Comparison of ENCODE assay signal across 15 cellular contexts in genomic region chr6:16504608-16505007, GRCh38.
DNase-seq lines count a peak whose midpoint lies in the region; ATAC-seq and FAIRE-seq lines count a peak whose summit lies in the region.
"Had no signal": no experiment of that assay in that cellular context is flagged by ENCODE, and none has a peak within 500 bp of the region (broad histone marks: within the 10 kb centered on the region; RNA-seq: fewer than 3 reads in every experiment).

No MANE protein-coding gene starts in this region.

- no peak overlapping the region for H3K27ac ChIP-seq in CD4-positive, CD25-positive, alpha-beta regulatory T cell (ENCODE audit: insufficient read depth, low read length, poor library complexity, severe bottlenecking)
- H3K27ac ChIP-seq: psoas muscle had no signal

- no peak overlapping the region for H3K4me3 ChIP-seq in CD4-positive, CD25-positive, alpha-beta regulatory T cell (ENCODE audit: low read depth, low read length)
- H3K4me3 ChIP-seq: psoas muscle had no signal

- peak; percentile 99 for FAIRE-seq in GM19239 (lab: Jason Lieb, UNC)
- FAIRE-seq: endometrium, TTC549 had no signal

- peaks cover 5% of the 10 kb centered on the region for H3K36me3 ChIP-seq in CD4-positive, CD25-positive, alpha-beta regulatory T cell (ENCODE audit: control insufficient read depth, insufficient read depth, low read length)

- peaks cover 0 to 2% (median 0%) of the 10 kb centered on the region in 7 donors for H3K9me3 Mint-ChIP-seq in CD4-positive, CD25-positive, alpha-beta regulatory T cell
- H3K9me3 Mint-ChIP-seq in naive B cell = peaks cover 0 to 8% (median 3%) of the 10 kb centered on the region in 7 donors
- H3K9me3 Mint-ChIP-seq: activated naive CD4-positive, alpha-beta T cell treated with anti-CD3 and anti-CD28 coated beads, Interleukin-2, amount 50 U/mL, for 72 hours had no signal

- peaks cover 16% of the 10 kb centered on the region for H3K4me1 ChIP-seq in CD4-positive, CD25-positive, alpha-beta regulatory T cell (ENCODE audit: control insufficient read depth, insufficient read depth, low read length, poor library complexity, severe bottlenecking)

- H3K27me3 Mint-ChIP-seq in CD4-positive, CD25-positive, alpha-beta regulatory T cell = no peaks in the 10 kb centered on the region
- H3K27me3 Mint-ChIP-seq in naive B cell = no peaks in the 10 kb centered on the region

- no peak for DNase-seq in CD4-positive, CD25-positive, alpha-beta regulatory T cell
- no peak for DNase-seq in GM19239 (ENCODE audit: insufficient read length, low spot score)
- peak; percentile 62 for DNase-seq in NCI-H526 treated with DMSO at 0.1 percent for 48 hours (lab: John Stamatoyannopoulos, UW)
- DNase-seq in naive B cell = no peak
- no peak for DNase-seq in SIG-M5 treated with dmso at 0.1 percent for 504 hours (lab: John Stamatoyannopoulos, UW; ENCODE audit: unreplicated experiment)
- DNase-seq in COR-L47 (lab: John Stamatoyannopoulos, UW) = no peak
- no peak for DNase-seq in cardiac septum (ENCODE audit: low spot score)
- no peak for DNase-seq in NCI-H2107 treated with DMSO at 0.1 percent for 48 hours (lab: John Stamatoyannopoulos, UW; ENCODE audit: unreplicated experiment)
- DNase-seq: NCI-H2029, psoas muscle, Right ventricle myocardium superior, trophoblast cell had no signal

- H3K27me3 ChIP-seq in CD4-positive, CD25-positive, alpha-beta regulatory T cell (ENCODE audit: control insufficient read depth, insufficient read depth, low read length) = no peaks in the 10 kb centered on the region

- intact Hi-C loops in cardiac septum (cut with DNase I) = loop anchor here (5.0 kb wide), 1 partner anchor 167 kb away; no protein-coding TSS in a partner anchor

- H3K27ac Mint-ChIP-seq in CD4-positive, CD25-positive, alpha-beta regulatory T cell = peak overlapping the region in 2 of 3 donors; percentile 62 to 87
- peak overlapping the region; percentile 6 to 81 (median 60) for H3K27ac Mint-ChIP-seq in naive B cell

- H3K9me3 ChIP-seq in CD4-positive, CD25-positive, alpha-beta regulatory T cell (ENCODE audit: control insufficient read depth in 2 of 2, low read length in 2 of 2) = no peaks in the 10 kb centered on the region
- H3K9me3 ChIP-seq: psoas muscle had no signal

- H3K4me1 Mint-ChIP-seq in CD4-positive, CD25-positive, alpha-beta regulatory T cell = peaks cover 24 to 36% (median 27%) of the 10 kb centered on the region in 4 donors
- peaks cover 8 to 16% (median 13%) of the 10 kb centered on the region in 3 donors for H3K4me1 Mint-ChIP-seq in naive B cell

- ATAC-seq in CD4-positive, CD25-positive, alpha-beta regulatory T cell (ENCODE audit: low read depth in 2 of 2) = no peak
- peak; percentile 50 to 71 for ATAC-seq in naive B cell (ENCODE audit: low read depth in 2 of 2)
- ATAC-seq: psoas muscle had no signal

- H3K4me3 Mint-ChIP-seq in CD4-positive, CD25-positive, alpha-beta regulatory T cell = no peak overlapping the region
- H3K4me3 Mint-ChIP-seq in naive B cell = peak overlapping the region in 4 of 8 donors; percentile 26 to 76 (median 46)

- peaks cover 19% of the 10 kb centered on the region for H3K36me3 Mint-ChIP-seq in CD4-positive, CD25-positive, alpha-beta regulatory T cell
- H3K36me3 Mint-ChIP-seq in naive B cell = no peaks in the 10 kb centered on the region

Comparison
In these comparisons a context has a peak if more than half of its experiments do, and no peak if none do; other contexts are left out.
1. ATAC-seq: peak in naive B cell (2 of 2); none in CD4-positive, CD25-positive, alpha-beta regulatory T cell (0 of 2).